ENCODE assay signal across 8 cellular contexts in the genomic region with DNA sequence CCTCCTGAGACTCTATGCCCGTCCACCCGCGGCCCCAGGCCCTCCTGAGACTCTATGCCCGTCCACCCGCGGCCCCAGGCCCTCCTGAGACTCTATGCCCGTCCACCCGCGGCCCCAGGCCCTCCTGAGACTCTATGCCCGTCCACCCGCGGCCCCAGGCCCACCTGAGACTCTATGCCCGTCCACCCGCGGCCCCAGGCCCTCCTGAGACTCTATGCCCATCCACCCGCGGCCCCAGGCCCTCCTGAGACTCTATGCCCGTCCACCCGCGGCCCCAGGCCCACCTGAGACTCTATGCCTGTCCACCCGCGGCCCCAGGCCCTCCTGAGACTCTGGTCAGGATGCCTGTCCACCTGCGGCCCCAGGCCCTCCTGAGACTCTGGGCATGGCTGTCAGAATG. TPM values are rescaled to one million over a fixed set of nuclear protein-coding genes. Genes with fewer than 3 reads are reported as not detected.
DNase-seq lines count a peak whose midpoint lies in the region; ATAC-seq, FAIRE-seq and TF ChIP-seq lines count a peak whose summit lies in the region.
"Not testable (repeated sequence)": the region's sequence is repeated elsewhere in the genome, so short reads cannot be mapped to it uniquely, and the experiment has no call there.

No MANE protein-coding gene starts in this region.

- TF ChIP-seq CTCF in IMR-90 (conservative IDR thresholded peaks at IDR 0.05; ENCODE audit: low read depth, low read length); colonic mucosa (IDR thresholded peaks at IDR 0.05); HepG2 (CRISPR knock-in tag; IDR thresholded peaks at IDR 0.05); osteoblast (IDR thresholded peaks at IDR 0.05; ENCODE audit: extremely low read depth, low read depth, low read length); spleen (IDR thresholded peaks at IDR 0.05 in 8 of 11, conservative IDR thresholded peaks at IDR 0.05 in 3 of 11); vagina (IDR thresholded peaks at IDR 0.05): not testable (repeated sequence)

- peak overlapping the region; percentile 85; the same call in 1 of the 2 replicates for H2BK120ac ChIP-seq in IMR-90 (ENCODE audit: low read depth, low read length)

- H3K14ac ChIP-seq in IMR-90 (replicated peaks; ENCODE audit: low read depth, low read length) = peak overlapping the region; percentile 91; the same call in 1 of the 2 replicates

- H2BK5ac ChIP-seq in IMR-90 (ENCODE audit: low read depth, low read length, poor library complexity, severe bottlenecking) = peak overlapping the region; percentile 90

- not testable (repeated sequence) for TF ChIP-seq POLR2A in IMR-90 (IDR thresholded peaks at IDR 0.05; ENCODE audit: low read depth, low read length); HepG2 (IDR thresholded peaks at IDR 0.05; ENCODE audit: insufficient read depth in 1 of 2, low read depth in 2 of 2, low read length in 2 of 2); spleen (IDR thresholded peaks at IDR 0.05); vagina (IDR thresholded peaks at IDR 0.05)

- DNase-seq in IMR-90; adipocyte (ENCODE audit: low read depth); colonic mucosa; HepG2 (ENCODE audit: low spot score); osteoblast (ENCODE audit: insufficient read length, low spot score, missing footprints); spleen; vagina (ENCODE audit: extremely low spot score in 2 of 2): not testable (repeated sequence)

- H3K79me1 ChIP-seq in IMR-90 (ENCODE audit: low read depth in 1 of 2, low read length in 2 of 2) = peaks cover 15 to 81% of the 10 kb centered on the region in 2 experiments

- not testable (repeated sequence) for H3K9me3 ChIP-seq in BLaER1 treated with 17β-estradiol and CSF1 and Interleukin-3, amounts not matched to agents 10 nM and 100 nM (replicated peaks in 1 of 11); IMR-90 (ENCODE audit: control insufficient read depth, insufficient read depth, low read length); adipocyte (ENCODE audit: control insufficient read depth, low read length); colonic mucosa; HepG2 (ENCODE audit: low read length); osteoblast (ENCODE audit: low read depth, low read length); spleen; vagina

- peak overlapping the region in 2 of 10 experiments; percentile 14 to 51; a peak in 2 of 20 replicates for H3K4me3 ChIP-seq in BLaER1 treated with 17β-estradiol and CSF1 and Interleukin-3, amounts not matched to agents 10 nM and 100 nM
- H3K4me3 ChIP-seq in IMR-90 (ENCODE audit: insufficient read depth, low read depth, low read length); adipocyte (ENCODE audit: low read length); colonic mucosa; HepG2 (replicated peaks in 1 of 3; ENCODE audit: insufficient read depth in 1 of 3, low read depth in 2 of 3, low read length in 3 of 3); osteoblast (ENCODE audit: insufficient read depth, low read length); spleen; vagina: not testable (repeated sequence)

- not testable (repeated sequence) for ATAC-seq in IMR-90 (ENCODE audit: low read depth); HepG2

- H3K9me1 ChIP-seq in IMR-90 (ENCODE audit: insufficient read depth, low read length) = peaks cover 37% of the 10 kb centered on the region

- H3K36me3 ChIP-seq in BLaER1 treated with 17β-estradiol and CSF1 and Interleukin-3, amounts not matched to agents 10 nM and 100 nM = peaks cover 0 to 13% (median 5%) of the 10 kb centered on the region in 11 experiments; a peak in 10 of 22 replicates
- H3K36me3 ChIP-seq in IMR-90 (ENCODE audit: control insufficient read depth, insufficient read depth, low read length); adipocyte (ENCODE audit: control insufficient read depth, insufficient read depth, low read length, severe bottlenecking); colonic mucosa; HepG2 (replicated peaks in 1 of 2; ENCODE audit: control insufficient read depth in 1 of 2, insufficient read depth in 2 of 2, low read length in 2 of 2); osteoblast (ENCODE audit: insufficient read depth, low read length); vagina: not testable (repeated sequence)
- H3K36me3 ChIP-seq in spleen = peaks cover 0 to 22% (median 0%) of the 10 kb centered on the region in 6 donors

- WGBS in IMR-90 (ENCODE audit: extremely low coverage in 2 of 2, insufficient read length in 1 of 2), 2 experiments = 86% methylated on average over 7 of the region's 23 CpGs; no CpG with 5 or more reads in 1 of the 2 experiments
- WGBS in HepG2 (ENCODE audit: low lambda C conversion rate) = 95% methylated on average over 17 of the region's 23 CpGs
- WGBS in spleen, 5 donors = 78 to 90% (median 84%) methylated on average over 8 to 18 of the region's 23 CpGs

- H3K79me2 ChIP-seq in HepG2 (ENCODE audit: insufficient read depth, low read length) (peaks cover 38% of the 10 kb centered on the region), osteoblast (ENCODE audit: insufficient read depth, low read length) (peaks cover 91% of the 10 kb centered on the region)

- peaks cover 94 to 100% (median 100%) of the 10 kb centered on the region in 11 experiments for H4K20me1 ChIP-seq in BLaER1 treated with 17β-estradiol and CSF1 and Interleukin-3, amounts not matched to agents 10 nM and 100 nM
- peaks cover 93% of the 10 kb centered on the region for H4K20me1 ChIP-seq in IMR-90 (ENCODE audit: insufficient read depth, low read length)
- peaks cover 16% of the 10 kb centered on the region; the same call in 1 of the 2 replicates for H4K20me1 ChIP-seq in HepG2 (ENCODE audit: insufficient read depth, low read length)
- H4K20me1 ChIP-seq in osteoblast (ENCODE audit: insufficient read depth, low read length) = peaks cover 69% of the 10 kb centered on the region

- not testable (repeated sequence) for BruUV-seq in IMR-90 (replicated peaks; lab: Mats Ljungman, UMichigan); HepG2 (replicated peaks; lab: Mats Ljungman, UMichigan)

- FAIRE-seq in HepG2 (lab: Jason Lieb, UNC) = not testable (repeated sequence)

- peak overlapping the region; percentile 79 for H2AK9ac ChIP-seq in IMR-90 (replicated peaks; ENCODE audit: low read depth, low read length, poor library complexity)

- in situ Hi-C loops in IMR-90 (cut with MboI; ENCODE audit: low sequenced_read_pairs); HepG2 (cut with HindIII; ENCODE audit: extremely low pct_ligation_motif_present, low pct_unique_long_range_greater_than_20kb): not testable (repeated sequence)

- not testable (repeated sequence) for H3K18ac ChIP-seq in IMR-90 (ENCODE audit: low read depth, low read length)

- H3K23ac ChIP-seq in IMR-90 (ENCODE audit: low read depth, low read length) = peak overlapping the region; percentile 69; the same call in 1 of the 2 replicates

- peak overlapping the region; percentile 88 for H2BK20ac ChIP-seq in IMR-90 (ENCODE audit: low read depth, low read length)

- dilution Hi-C loops in IMR-90 (cut with HindIII; ENCODE audit: low sequenced_read_pairs, unreplicated experiment) = not testable (repeated sequence)

- not testable (repeated sequence) for H3K27me3 ChIP-seq in BLaER1 treated with 17β-estradiol and CSF1 and Interleukin-3, amounts not matched to agents 10 nM and 100 nM; IMR-90 (ENCODE audit: control insufficient read depth, insufficient read depth, low read length); adipocyte (replicated peaks; ENCODE audit: control insufficient read depth, insufficient read depth, low read length); colonic mucosa; HepG2 (ENCODE audit: control insufficient read depth in 1 of 2, insufficient read depth in 2 of 2, low read length in 2 of 2); osteoblast (ENCODE audit: insufficient read depth, low read length); spleen (replicated peaks in 1 of 7); vagina

- POLR2A ChIA-PET in IMR-90 (lab: Charles Lee; ENCODE audit: unreplicated experiment) = not testable (repeated sequence)
- POLR2A ChIA-PET in HepG2 (lab: Yijun Ruan, JAX) = interaction anchor here (1.3 to 1.6 kb wide), 2 partner anchors 10 to 12 kb away, joined by 3 to 8 read pairs; no protein-coding TSS in a partner anchor

- not testable (repeated sequence) for H4K5ac ChIP-seq in IMR-90 (ENCODE audit: low read depth, low read length)

- H2AFZ ChIP-seq in IMR-90 (replicated peaks; ENCODE audit: low read length, poor library complexity); HepG2 (ENCODE audit: low read length); osteoblast (ENCODE audit: low read length): not testable (repeated sequence)

- intact Hi-C loops in IMR-90 (cut with micrococcal nuclease); colonic mucosa (cut with DNase I); spleen (cut with DNase I; ENCODE audit: low total_unique reads); vagina (cut with DNase I): not testable (repeated sequence)
- intact Hi-C loops in HepG2 (cut with micrococcal nuclease; ENCODE audit: unreplicated experiment) = loop anchor here (1.0 to 2.0 kb wide), 2 partner anchors 13 to 23 kb away; a partner anchor contains a TSS

- CTCF ChIA-PET in IMR-90 (lab: Yijun Ruan, JAX) = interaction anchor here (1.4 kb wide), 1 partner anchor 16 kb away, joined by 3 read pairs; no protein-coding TSS in a partner anchor
- CTCF ChIA-PET in HepG2 (lab: Yijun Ruan, JAX; ENCODE audit: low intra/inter-chr PET ratio, low total read pairs) = not testable (repeated sequence)

- peak overlapping the region; percentile 88 for H2AK5ac ChIP-seq in IMR-90 (ENCODE audit: low read depth, low read length)

- peak overlapping the region in 10 of 11 experiments; percentile 1 to 96 (median 82); a peak in 17 of 22 replicates for H3K27ac ChIP-seq in BLaER1 treated with 17β-estradiol and CSF1 and Interleukin-3, amounts not matched to agents 10 nM and 100 nM
- H3K27ac ChIP-seq in IMR-90 (ENCODE audit: insufficient read depth, low read length) (peak overlapping the region; percentile 44), colonic mucosa (peak overlapping the region; percentile 57), osteoblast (ENCODE audit: low read depth, low read length) (peak overlapping the region; percentile 67), spleen (peak overlapping the region in 5 of 8 donors; percentile 9 to 80 (median 63)), vagina (peak overlapping the region; percentile 83)
- not testable (repeated sequence) for H3K27ac ChIP-seq in HepG2 (ENCODE audit: extremely low read length, insufficient read depth, low read length)

- TF ChIP-seq RAD21 in IMR-90 (IDR thresholded peaks at IDR 0.05; ENCODE audit: low read length); HepG2 (CRISPR knock-in tag; IDR thresholded peaks at IDR 0.05): not testable (repeated sequence)

- not testable (repeated sequence) for H3K56ac ChIP-seq in IMR-90 (ENCODE audit: extremely low read depth, insufficient read depth, low read length)

- not testable (repeated sequence) for H2BK15ac ChIP-seq in IMR-90 (ENCODE audit: low read depth, low read length)

- peaks cover 97 to 100% (median 99%) of the 10 kb centered on the region in 10 experiments for H3K4me1 ChIP-seq in BLaER1 treated with 17β-estradiol and CSF1 and Interleukin-3, amounts not matched to agents 10 nM and 100 nM
- H3K4me1 ChIP-seq in IMR-90 (ENCODE audit: control insufficient read depth, insufficient read depth, low read length) (peaks cover 65% of the 10 kb centered on the region), adipocyte (ENCODE audit: control insufficient read depth, insufficient read depth, low read length) (peaks cover 84% of the 10 kb centered on the region), colonic mucosa (peaks cover 38% of the 10 kb centered on the region), HepG2 (ENCODE audit: insufficient read depth, low read length) (peaks cover 36% of the 10 kb centered on the region), osteoblast (ENCODE audit: insufficient read depth, low read length) (peaks cover 70% of the 10 kb centered on the region), spleen (peaks cover 62 to 95% (median 83%) of the 10 kb centered on the region in 6 donors), vagina (peaks cover 81% of the 10 kb centered on the region)

- peak overlapping the region in 1 of 2 experiments; percentile 47; a peak in 1 of 4 replicates for H4K8ac ChIP-seq in IMR-90 (ENCODE audit: low read depth in 2 of 2, low read length in 2 of 2)

- H3K9ac ChIP-seq in BLaER1 treated with 17β-estradiol and CSF1 and Interleukin-3, amounts not matched to agents 10 nM and 100 nM = peak overlapping the region; percentile 23 to 85 (median 74); a peak in 20 of 22 replicates
- H3K9ac ChIP-seq in IMR-90 (ENCODE audit: low read depth, low read length); colonic mucosa (ENCODE audit: low read depth in 2 of 2, low read length in 2 of 2); HepG2 (ENCODE audit: insufficient read depth, low read depth, low read length): not testable (repeated sequence)
- H3K9ac ChIP-seq in adipocyte (ENCODE audit: low read length) = peak overlapping the region; percentile 83

- H3K4me2 ChIP-seq in BLaER1 treated with 17β-estradiol and CSF1 and Interleukin-3, amounts not matched to agents 10 nM and 100 nM = peak overlapping the region; percentile 89 to 100 (median 98)
- not testable (repeated sequence) for H3K4me2 ChIP-seq in IMR-90 (ENCODE audit: low read depth, low read length); HepG2 (ENCODE audit: low read depth, low read length); osteoblast (ENCODE audit: insufficient read depth, low read length)

- TF ChIP-seq EP300 in HepG2 (IDR thresholded peaks at IDR 0.05; ENCODE audit: low read depth in 2 of 2, low read length in 2 of 2); HepG2 (CRISPR knock-in tag; IDR thresholded peaks at IDR 0.05; ENCODE audit: borderline replicate concordance): not testable (repeated sequence)

- peak overlapping the region; percentile 84 for H3K4ac ChIP-seq in IMR-90 (ENCODE audit: low read depth, low read length)

- H4K91ac ChIP-seq in IMR-90 (ENCODE audit: insufficient read depth, low read depth, low read length) = peak overlapping the region; percentile 70

RNA-seq across cellular contexts. Expression of a gene that starts 13.2 kb away (rescaled TPM):
- total RNA-seq in IMR-90 (2012; rRNA removed) (36.2 and 48.6 TPM in 2 replicates), colonic mucosa (100 to 1,000 TPM; 104 to 118 TPM), HepG2 (2016; rRNA removed; fragmentation: Illumina TruSeq; extraction: Trizol) (32.5 and 85.0 TPM in 2 replicates), osteoblast (187 and 207 TPM in 2 replicates), spleen (100 to 1,000 TPM; 154 to 249 (median 199) TPM), vagina (184 TPM)
- polyA plus RNA-seq in IMR-90 (2012; rRNA removed) (372 and 392 TPM in 2 replicates), HepG2 (2011; rRNA removed) (67.9 and 93.5 TPM in 2 replicates), spleen (100 to 1,000 TPM; 145 to 385 (median 371) TPM)
- polyA plus RNA-seq in IMR-90 (2012; cell fraction: cytosol; rRNA removed) = 218 and 326 TPM in 2 replicates
- 957 and 2,926 TPM in 2 replicates for polyA plus RNA-seq in IMR-90 (2012; cell fraction: nucleus; rRNA removed; ENCODE audit: low replicate concordance)
- 42.1 and 42.4 TPM in 2 replicates for total RNA-seq in HepG2 (2016; cell fraction: cytosol; rRNA removed; fragmentation: Illumina TruSeq; extraction: Trizol; ENCODE audit: low read depth)
- total RNA-seq in HepG2 (2016; cell fraction: insoluble cytoplasmic fraction; rRNA removed; fragmentation: Illumina TruSeq; extraction: Trizol) = 27.7 and 89.8 TPM in 2 replicates
- total RNA-seq in HepG2 (2016; cell fraction: membrane; rRNA removed; fragmentation: Illumina TruSeq; extraction: Trizol) = 37.0 TPM in 2 replicates
- 117 and 146 TPM in 2 replicates for total RNA-seq in HepG2 (2016; cell fraction: nucleus; rRNA removed; fragmentation: Illumina TruSeq; extraction: Trizol)
- polyA plus RNA-seq in HepG2 (2011; cell fraction: cytosol; rRNA removed) = 42.8 and 69.2 TPM in 2 replicates
- 643 and 860 TPM in 2 replicates for polyA plus RNA-seq in HepG2 (2011; cell fraction: nucleus; rRNA removed)
- polyA plus RNA-seq in HepG2 (2012) = 52.4 and 78.3 TPM in 2 replicates
- 12.7 and 13.6 TPM in 2 replicates for polyA plus RNA-seq in HepG2 (2016; cell fraction: cytosol; fragmentation: Illumina TruSeq; extraction: Trizol; ENCODE audit: low read depth)
- 33.4 and 36.7 TPM in 2 replicates for polyA plus RNA-seq in HepG2 (2016; cell fraction: insoluble cytoplasmic fraction; fragmentation: Illumina TruSeq; extraction: Trizol; ENCODE audit: low read depth)
- polyA plus RNA-seq in HepG2 (2016; cell fraction: membrane; fragmentation: Illumina TruSeq; extraction: Trizol; ENCODE audit: low read depth) = 20.6 and 22.7 TPM in 2 replicates
- 296 and 336 TPM in 2 replicates for polyA plus RNA-seq in HepG2 (2016; cell fraction: nucleus; fragmentation: Illumina TruSeq; extraction: Trizol; ENCODE audit: insufficient read depth, low read depth)
- polyA minus RNA-seq in HepG2 (2011; rRNA and poly(A)+ RNA removed; ENCODE audit: low replicate concordance) = 101 and 184 TPM in 2 replicates
- 44.8 and 52.9 TPM in 2 replicates for polyA minus RNA-seq in HepG2 (2011; cell fraction: cytosol; rRNA and poly(A)+ RNA removed)
- polyA minus RNA-seq in HepG2 (2011; cell fraction: nucleus; rRNA and poly(A)+ RNA removed) = 89.5 and 109 TPM in 2 replicates

RNA-seq across cellular contexts. Expression of a gene that starts 31.8 kb away (rescaled TPM):
- 3.2 and 4.7 TPM in 2 replicates for total RNA-seq in IMR-90 (2012; rRNA removed)
- polyA plus RNA-seq in IMR-90 (2012; rRNA removed) = 11.8 and 13.2 TPM in 2 replicates
- 6.8 and 10.7 TPM in 2 replicates for polyA plus RNA-seq in IMR-90 (2012; cell fraction: cytosol; rRNA removed)
- polyA plus RNA-seq in IMR-90 (2012; cell fraction: nucleus; rRNA removed; ENCODE audit: low replicate concordance) = 4.7 and 22.2 TPM in 2 replicates
- total RNA-seq in colonic mucosa = 10 to 100 TPM; 14.9 to 71.7 TPM
- total RNA-seq in HepG2 (2016; rRNA removed; fragmentation: Illumina TruSeq; extraction: Trizol) = 16.5 and 23.1 TPM in 2 replicates
- 14.3 and 18.2 TPM in 2 replicates for total RNA-seq in HepG2 (2016; cell fraction: cytosol; rRNA removed; fragmentation: Illumina TruSeq; extraction: Trizol; ENCODE audit: low read depth)
- 15.0 and 21.7 TPM in 2 replicates for total RNA-seq in HepG2 (2016; cell fraction: insoluble cytoplasmic fraction; rRNA removed; fragmentation: Illumina TruSeq; extraction: Trizol)
- 30.9 and 31.0 TPM in 2 replicates for total RNA-seq in HepG2 (2016; cell fraction: membrane; rRNA removed; fragmentation: Illumina TruSeq; extraction: Trizol)
- 12.6 and 18.8 TPM in 2 replicates for total RNA-seq in HepG2 (2016; cell fraction: nucleus; rRNA removed; fragmentation: Illumina TruSeq; extraction: Trizol)
- 17.9 and 23.8 TPM in 2 replicates for polyA plus RNA-seq in HepG2 (2011; rRNA removed)
- 15.0 and 37.3 TPM in 2 replicates for polyA plus RNA-seq in HepG2 (2011; cell fraction: cytosol; rRNA removed)
- 29.6 and 46.8 TPM in 2 replicates for polyA plus RNA-seq in HepG2 (2011; cell fraction: nucleus; rRNA removed)
- polyA plus RNA-seq in HepG2 (2012) = 13.5 and 17.6 TPM in 2 replicates
- polyA plus RNA-seq in HepG2 (2016; cell fraction: cytosol; fragmentation: Illumina TruSeq; extraction: Trizol; ENCODE audit: low read depth) = 18.5 and 24.2 TPM in 2 replicates
- 22.4 and 29.0 TPM in 2 replicates for polyA plus RNA-seq in HepG2 (2016; cell fraction: insoluble cytoplasmic fraction; fragmentation: Illumina TruSeq; extraction: Trizol; ENCODE audit: low read depth)
- 25.4 and 37.1 TPM in 2 replicates for polyA plus RNA-seq in HepG2 (2016; cell fraction: membrane; fragmentation: Illumina TruSeq; extraction: Trizol; ENCODE audit: low read depth)
- polyA plus RNA-seq in HepG2 (2016; cell fraction: nucleus; fragmentation: Illumina TruSeq; extraction: Trizol; ENCODE audit: insufficient read depth, low read depth) = 34.6 and 39.8 TPM in 2 replicates
- polyA minus RNA-seq in HepG2 (2011; rRNA and poly(A)+ RNA removed; ENCODE audit: low replicate concordance) = 25.0 and 71.0 TPM in 2 replicates
- 28.6 and 52.8 TPM in 2 replicates for polyA minus RNA-seq in HepG2 (2011; cell fraction: cytosol; rRNA and poly(A)+ RNA removed)
- polyA minus RNA-seq in HepG2 (2011; cell fraction: nucleus; rRNA and poly(A)+ RNA removed) = 6.7 and 8.8 TPM in 2 replicates
- total RNA-seq in osteoblast = 2.9 TPM in 2 replicates
- 10 to 100 TPM in 2 of 7 donors, 1 to 10 TPM in 5; 1.5 to 17.2 (median 5.3) TPM for total RNA-seq in spleen
- 1 to 10 TPM in 2 of 3 donors, under 1 TPM in 1; 1.00 to 3.9 (median 2.5) TPM for polyA plus RNA-seq in spleen
- total RNA-seq in vagina = 10.8 TPM

RNA-seq across cellular contexts. Expression of a gene that starts 39.9 kb away (rescaled TPM):
- 40.5 and 41.7 TPM in 2 replicates for total RNA-seq in IMR-90 (2012; rRNA removed)
- 157 and 209 TPM in 2 replicates for polyA plus RNA-seq in IMR-90 (2012; rRNA removed)
- 109 and 184 TPM in 2 replicates for polyA plus RNA-seq in IMR-90 (2012; cell fraction: cytosol; rRNA removed)
- 87.9 and 240 TPM in 2 replicates for polyA plus RNA-seq in IMR-90 (2012; cell fraction: nucleus; rRNA removed; ENCODE audit: low replicate concordance)
- 100 to 1,000 TPM; 103 to 273 TPM for total RNA-seq in colonic mucosa
- 242 and 274 TPM in 2 replicates for total RNA-seq in HepG2 (2016; rRNA removed; fragmentation: Illumina TruSeq; extraction: Trizol)
- 163 and 167 TPM in 2 replicates for total RNA-seq in HepG2 (2016; cell fraction: cytosol; rRNA removed; fragmentation: Illumina TruSeq; extraction: Trizol; ENCODE audit: low read depth)
- 238 and 275 TPM in 2 replicates for total RNA-seq in HepG2 (2016; cell fraction: insoluble cytoplasmic fraction; rRNA removed; fragmentation: Illumina TruSeq; extraction: Trizol)
- 188 and 208 TPM in 2 replicates for total RNA-seq in HepG2 (2016; cell fraction: membrane; rRNA removed; fragmentation: Illumina TruSeq; extraction: Trizol)
- total RNA-seq in HepG2 (2016; cell fraction: nucleus; rRNA removed; fragmentation: Illumina TruSeq; extraction: Trizol) = 99.7 and 110 TPM in 2 replicates
- 155 and 210 TPM in 2 replicates for polyA plus RNA-seq in HepG2 (2011; rRNA removed)
- 94.2 and 153 TPM in 2 replicates for polyA plus RNA-seq in HepG2 (2011; cell fraction: cytosol; rRNA removed)
- 101 and 126 TPM in 2 replicates for polyA plus RNA-seq in HepG2 (2011; cell fraction: nucleus; rRNA removed)
- polyA plus RNA-seq in HepG2 (2012) = 136 and 175 TPM in 2 replicates
- 172 and 184 TPM in 2 replicates for polyA plus RNA-seq in HepG2 (2016; cell fraction: cytosol; fragmentation: Illumina TruSeq; extraction: Trizol; ENCODE audit: low read depth)
- polyA plus RNA-seq in HepG2 (2016; cell fraction: insoluble cytoplasmic fraction; fragmentation: Illumina TruSeq; extraction: Trizol; ENCODE audit: low read depth) = 339 and 349 TPM in 2 replicates
- 196 and 203 TPM in 2 replicates for polyA plus RNA-seq in HepG2 (2016; cell fraction: membrane; fragmentation: Illumina TruSeq; extraction: Trizol; ENCODE audit: low read depth)
- 192 and 201 TPM in 2 replicates for polyA plus RNA-seq in HepG2 (2016; cell fraction: nucleus; fragmentation: Illumina TruSeq; extraction: Trizol; ENCODE audit: insufficient read depth, low read depth)
- polyA minus RNA-seq in HepG2 (2011; rRNA and poly(A)+ RNA removed; ENCODE audit: low replicate concordance) = 83.2 and 86.7 TPM in 2 replicates
- 75.3 and 84.8 TPM in 2 replicates for polyA minus RNA-seq in HepG2 (2011; cell fraction: cytosol; rRNA and poly(A)+ RNA removed)
- 35.7 and 49.8 TPM in 2 replicates for polyA minus RNA-seq in HepG2 (2011; cell fraction: nucleus; rRNA and poly(A)+ RNA removed)
- total RNA-seq in osteoblast = 41.8 and 53.6 TPM in 2 replicates
- total RNA-seq in spleen = 100 to 1,000 TPM in 3 of 7 donors, 10 to 100 TPM in 4; 84.1 to 112 (median 96.8) TPM
- polyA plus RNA-seq in spleen = 100 to 1,000 TPM; 187 to 259 (median 225) TPM
- total RNA-seq in vagina = 134 TPM
